Comparison of ENCODE assay signal across 1 cellular context in the genomic region with DNA sequence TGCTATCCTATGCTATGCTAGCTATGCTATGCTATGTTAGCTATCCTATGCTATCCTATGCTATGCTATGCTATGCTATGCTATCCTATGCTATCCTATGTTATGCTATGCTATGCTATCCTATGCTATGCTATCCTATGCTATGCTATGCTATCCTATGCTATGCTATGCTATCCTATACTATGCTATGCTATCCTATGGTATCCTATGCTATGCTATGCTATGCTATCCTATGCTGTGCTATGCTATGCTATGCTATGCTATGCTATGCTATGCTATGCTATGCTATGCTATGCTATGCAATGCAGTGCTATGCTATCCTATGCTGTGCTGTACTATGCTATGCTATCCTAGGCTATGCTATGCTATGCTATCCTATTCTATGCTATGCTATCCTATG.
TF ChIP-seq lines count a peak whose summit lies in the region.

No MANE protein-coding gene starts in this region.

TF ChIP-seq in H1, 55 proteins besides CTCF, POLR2A, EP300 and RAD21:
- no peak for TF ChIP-seq RXRA (IDR thresholded peaks at IDR 0.05; ENCODE audit: insufficient read depth, low read depth, low read length)
- TF ChIP-seq POLR2AphosphoS5 (IDR thresholded peaks at IDR 0.05; ENCODE audit: low read depth, low read length), result peak; percentile 86
- TF ChIP-seq TCF12 (IDR thresholded peaks at IDR 0.05; ENCODE audit: low read depth, low read length), result no peak
- peak; percentile 54 for TF ChIP-seq ZNF274 (IDR thresholded peaks at IDR 0.05; ENCODE audit: borderline replicate concordance, extremely low read depth, low read length)
